In genomic region chr12:53204351-53204750, GRCh38 we compare ENCODE assay signal across 23 cellular contexts. TPM values are rescaled to one million over a fixed set of nuclear protein-coding genes. Genes with fewer than 3 reads are reported as not detected.
DNase-seq lines count a peak whose midpoint lies in the region; ATAC-seq and TF ChIP-seq lines count a peak whose summit lies in the region.
"Had no signal": no experiment of that assay in that cellular context is flagged by ENCODE, and none has a peak within 500 bp of the region (broad histone marks: within the 10 kb centered on the region; RNA-seq: fewer than 3 reads in every experiment).

No MANE protein-coding gene starts in this region.

- H4K20me1 ChIP-seq in Karpas-422 (ENCODE audit: insufficient read depth, low read depth, low read length), result no peaks in the 10 kb centered on the region

- H3K9ac ChIP-seq in Karpas-422 (ENCODE audit: low read length), result no peak overlapping the region

- H3K4me3 Mint-ChIP-seq in activated CD8-positive, alpha-beta memory T cell treated with anti-CD3 and anti-CD28 coated beads, Interleukin-2, amount 10 ng/mL, durations not matched to agents 7 days and 5 days, result peak overlapping the region; percentile 91
- peak overlapping the region; percentile 29 for H3K4me3 Mint-ChIP-seq in activated T-helper 1 cell treated with anti-CD3 and anti-CD28 coated beads, Interleukin-12 subunit alpha, Interleukin-12 subunit beta, Interleukin-2, Interleukin-4 antibody, amounts not matched to agents 30 ng/mL and 10 ng/mL and 1 ng/mL, durations not matched to agents 14 hours and 24 hours and 36 hours
- H3K4me3 Mint-ChIP-seq in natural killer cell, result peak overlapping the region; percentile 29

- H3K4me1 ChIP-seq in Karpas-422 (ENCODE audit: low read length) (peaks cover 90% of the 10 kb centered on the region), esophagus squamous epithelium (peaks cover 10 to 52% (median 12%) of the 10 kb centered on the region in 3 donors)
- H3K4me1 ChIP-seq: breast epithelium, Caco-2 had no signal

- H3K27ac ChIP-seq in Karpas-422 (ENCODE audit: low read length) (peak overlapping the region; percentile 91; the same call in 1 of the 2 replicates), esophagus squamous epithelium (no peak overlapping the region)
- H3K27ac ChIP-seq: breast epithelium, dorsolateral prefrontal cortex, esophagus muscularis mucosa, left ventricle myocardium inferior, PC-9, SK-N-MC, vagina had no signal

- no peaks in the 10 kb centered on the region for H3K27me3 ChIP-seq in Karpas-422 (ENCODE audit: low read length)
- no peaks in the 10 kb centered on the region for H3K27me3 ChIP-seq in esophagus squamous epithelium
- H3K27me3 ChIP-seq: breast epithelium, dorsolateral prefrontal cortex, esophagus muscularis mucosa, vagina had no signal

- H3K27ac Mint-ChIP-seq in activated CD8-positive, alpha-beta memory T cell treated with anti-CD3 and anti-CD28 coated beads, Interleukin-2, amount 10 ng/mL, durations not matched to agents 7 days and 5 days, result peak overlapping the region; percentile 61
- H3K27ac Mint-ChIP-seq in activated T-helper 1 cell treated with anti-CD3 and anti-CD28 coated beads, Interleukin-12 subunit alpha, Interleukin-12 subunit beta, Interleukin-2, Interleukin-4 antibody, amounts not matched to agents 30 ng/mL and 10 ng/mL and 1 ng/mL, durations not matched to agents 14 hours and 24 hours and 36 hours, result peak overlapping the region; percentile 9
- no peak overlapping the region for H3K27ac Mint-ChIP-seq in natural killer cell

- H3K4me3 ChIP-seq in Karpas-422 (ENCODE audit: low read length) (no peak overlapping the region), esophagus squamous epithelium (no peak overlapping the region)
- H3K4me3 ChIP-seq: breast epithelium, dorsolateral prefrontal cortex, esophagus muscularis mucosa, left ventricle myocardium inferior, mucosa of descending colon, PC-9, SK-N-MC, vagina had no signal

- WGBS in esophagus squamous epithelium, 2 donors, result 89 to 91% methylated on average over 1 of the region's 1 CpG

- TF ChIP-seq POLR2A in esophagus squamous epithelium (IDR thresholded peaks at IDR 0.05), result no peak

- peaks cover 58% of the 10 kb centered on the region for H3K79me2 ChIP-seq in Karpas-422 (ENCODE audit: low read length)

- H3K9me2 ChIP-seq in Karpas-422 (replicated peaks; ENCODE audit: insufficient read depth, low read length), result no peaks in the 10 kb centered on the region

- CTCF ChIA-PET in activated CD8-positive, alpha-beta memory T cell treated with anti-CD3 and anti-CD28 coated beads, Interleukin-2, amount 10 ng/mL, durations not matched to agents 7 days and 5 days (lab: Charles Lee), result interaction anchor here (0.7 to 19.8 kb wide), 7 partner anchors 14 to 119 kb away, joined by 3 to 294 read pairs (median 16); partner anchors contain the start of genes AAAS and ESPL1

- H3K9me3 Mint-ChIP-seq in activated CD8-positive, alpha-beta memory T cell treated with anti-CD3 and anti-CD28 coated beads, Interleukin-2, amount 10 ng/mL, durations not matched to agents 7 days and 5 days (ENCODE audit: low read depth), result no peaks in the 10 kb centered on the region
- no peaks in the 10 kb centered on the region for H3K9me3 Mint-ChIP-seq in activated T-helper 1 cell treated with anti-CD3 and anti-CD28 coated beads, Interleukin-12 subunit alpha, Interleukin-12 subunit beta, Interleukin-2, Interleukin-4 antibody, amounts not matched to agents 30 ng/mL and 10 ng/mL and 1 ng/mL, durations not matched to agents 14 hours and 24 hours and 36 hours
- H3K9me3 Mint-ChIP-seq in natural killer cell, result no peaks in the 10 kb centered on the region

- H3K4me2 ChIP-seq in Karpas-422 (ENCODE audit: low read depth, low read length, poor library complexity, severe bottlenecking), result peak overlapping the region; percentile 93
- H3K4me2 ChIP-seq: PC-9 had no signal

- peaks cover 76% of the 10 kb centered on the region for H3K4me1 Mint-ChIP-seq in activated CD8-positive, alpha-beta memory T cell treated with anti-CD3 and anti-CD28 coated beads, Interleukin-2, amount 10 ng/mL, durations not matched to agents 7 days and 5 days
- H3K4me1 Mint-ChIP-seq in activated T-helper 1 cell treated with anti-CD3 and anti-CD28 coated beads, Interleukin-12 subunit alpha, Interleukin-12 subunit beta, Interleukin-2, Interleukin-4 antibody, amounts not matched to agents 30 ng/mL and 10 ng/mL and 1 ng/mL, durations not matched to agents 14 hours and 24 hours and 36 hours (ENCODE audit: low read depth), result peaks cover 79% of the 10 kb centered on the region
- peaks cover 70 to 80% of the 10 kb centered on the region in 2 donors for H3K4me1 Mint-ChIP-seq in natural killer cell

- H3K27me3 Mint-ChIP-seq in activated CD8-positive, alpha-beta memory T cell treated with anti-CD3 and anti-CD28 coated beads, Interleukin-2, amount 10 ng/mL, durations not matched to agents 7 days and 5 days, result no peaks in the 10 kb centered on the region
- no peaks in the 10 kb centered on the region for H3K27me3 Mint-ChIP-seq in activated T-helper 1 cell treated with anti-CD3 and anti-CD28 coated beads, Interleukin-12 subunit alpha, Interleukin-12 subunit beta, Interleukin-2, Interleukin-4 antibody, amounts not matched to agents 30 ng/mL and 10 ng/mL and 1 ng/mL, durations not matched to agents 14 hours and 24 hours and 36 hours (ENCODE audit: insufficient read depth)
- no peaks in the 10 kb centered on the region for H3K27me3 Mint-ChIP-seq in natural killer cell (ENCODE audit: low read depth in 2 of 2)

- H3K9me3 ChIP-seq in Karpas-422 (ENCODE audit: low read length) (no peaks in the 10 kb centered on the region), esophagus squamous epithelium (no peaks in the 10 kb centered on the region)
- H3K9me3 ChIP-seq: breast epithelium, Caco-2, esophagus muscularis mucosa, left ventricle myocardium inferior, mucosa of descending colon, vagina had no signal

- no peak overlapping the region for H2AFZ ChIP-seq in Karpas-422 (ENCODE audit: low read length)
- H2AFZ ChIP-seq: PC-9 had no signal

- H3K36me3 ChIP-seq in Karpas-422 (ENCODE audit: insufficient read depth, low read length), result peaks cover 12% of the 10 kb centered on the region
- H3K36me3 ChIP-seq in esophagus squamous epithelium, result peaks cover 0 to 4% (median 0%) of the 10 kb centered on the region in 3 donors
- H3K36me3 ChIP-seq: breast epithelium, esophagus muscularis mucosa, left ventricle myocardium inferior, vagina had no signal

- intact Hi-C loops in activated T-helper 1 cell treated with anti-CD3 and anti-CD28 coated beads, Interleukin-12 subunit alpha, Interleukin-12 subunit beta, Interleukin-2, Interleukin-4 antibody, amounts not matched to agents 30 ng/mL and 10 ng/mL and 1 ng/mL, durations not matched to agents 14 hours and 24 hours and 36 hours (cut with micrococcal nuclease), result no loop called here
- intact Hi-C loops in natural killer cell (cut with micrococcal nuclease) (loop anchor here (10.0 kb wide), 1 partner anchor 300 kb away; the partner anchor contains the start of genes NPFF and TARBP2), esophagus squamous epithelium (cut with DNase I) (no loop called here)

- DNase-seq in activated CD8-positive, alpha-beta memory T cell treated with anti-CD3 and anti-CD28 coated beads, Interleukin-2, amount 10 ng/mL, durations not matched to agents 7 days and 5 days, result no peak
- DNase-seq in activated CD8-positive, alpha-beta memory T cell treated with anti-CD3 and anti-CD28 coated beads, Interleukin-2, amount 50 U/mL, for 4 hours, result no peak
- DNase-seq in Karpas-422 (no peak), natural killer cell (no peak), GM19240 (ENCODE audit: insufficient read length, low spot score) (no peak), esophagus squamous epithelium (lab: John Stamatoyannopoulos, UW) (no peak)
- DNase-seq in activated T-helper 1 cell treated with anti-CD3 and anti-CD28 coated beads, Interleukin-12 subunit alpha, Interleukin-12 subunit beta, Interleukin-2, Interleukin-4 antibody, amounts not matched to agents 30 ng/mL and 10 ng/mL and 1 ng/mL, durations not matched to agents 14 hours and 24 hours and 36 hours (ENCODE audit: low spot score), result no peak
- DNase-seq: activated naive CD4-positive, alpha-beta T cell treated with anti-CD3 and anti-CD28 coated beads, Interleukin-2, amount 50 U/mL, for 16 hours; Caco-2; dorsolateral prefrontal cortex; left ventricle myocardium inferior; mucosa of descending colon; NCI-H1092; NCI-H526; occipital lobe; PC-9; right cardiac atrium had no signal

- TF ChIP-seq CTCF in natural killer cell (IDR thresholded peaks at IDR 0.05), result no peak
- TF ChIP-seq CTCF in esophagus squamous epithelium (IDR thresholded peaks at IDR 0.05), result no peak

- H3K36me3 Mint-ChIP-seq in activated CD8-positive, alpha-beta memory T cell treated with anti-CD3 and anti-CD28 coated beads, Interleukin-2, amount 10 ng/mL, durations not matched to agents 7 days and 5 days, result peaks cover 57% of the 10 kb centered on the region
- peaks cover 36% of the 10 kb centered on the region for H3K36me3 Mint-ChIP-seq in activated T-helper 1 cell treated with anti-CD3 and anti-CD28 coated beads, Interleukin-12 subunit alpha, Interleukin-12 subunit beta, Interleukin-2, Interleukin-4 antibody, amounts not matched to agents 30 ng/mL and 10 ng/mL and 1 ng/mL, durations not matched to agents 14 hours and 24 hours and 36 hours (ENCODE audit: low read depth)
- H3K36me3 Mint-ChIP-seq in natural killer cell, result peaks cover 6% of the 10 kb centered on the region

- no peak for ATAC-seq in activated CD8-positive, alpha-beta memory T cell treated with anti-CD3 and anti-CD28 coated beads, Interleukin-2, amount 10 ng/mL, durations not matched to agents 7 days and 5 days
- ATAC-seq in natural killer cell (no peak), HG03565 (IDR thresholded peaks at IDR 0.05; ENCODE audit: unreplicated experiment) (no peak)
- ATAC-seq: HepG2, mucosa of descending colon, right cardiac atrium had no signal

RNA-seq across cellular contexts. Expression of gene ITGB7, which starts 2.7 kb away (rescaled TPM):
- total RNA-seq in activated CD8-positive, alpha-beta memory T cell treated with anti-CD3 and anti-CD28 coated beads, Interleukin-2, amount 10 ng/mL, durations not matched to agents 7 days and 5 days, result 100 to 1,000 TPM; 567 to 729 TPM
- total RNA-seq in Karpas-422 (2014; rRNA removed; shearing (Covaris generic); ENCODE audit: low replicate concordance), result 124 and 159 TPM in 2 replicates
- total RNA-seq in activated T-helper 1 cell treated with anti-CD3 and anti-CD28 coated beads, Interleukin-12 subunit alpha, Interleukin-12 subunit beta, Interleukin-2, Interleukin-4 antibody, amounts not matched to agents 30 ng/mL and 10 ng/mL and 1 ng/mL, durations not matched to agents 14 hours and 24 hours and 36 hours, result 258 and 266 TPM in 2 replicates
- 100 to 1,000 TPM; 329 to 441 (median 439) TPM for total RNA-seq in natural killer cell
- 1 to 10 TPM; 4.2 to 7.2 (median 5.9) TPM for total RNA-seq in esophagus squamous epithelium
- total RNA-seq: occipital lobe had no signal

RNA-seq across cellular contexts. Expression of gene CSAD, which starts 23.6 kb away (rescaled TPM):
- 10 to 100 TPM; 19.6 to 28.1 TPM for total RNA-seq in activated CD8-positive, alpha-beta memory T cell treated with anti-CD3 and anti-CD28 coated beads, Interleukin-2, amount 10 ng/mL, durations not matched to agents 7 days and 5 days
- total RNA-seq in Karpas-422 (2014; rRNA removed; shearing (Covaris generic); ENCODE audit: low replicate concordance), result 13.1 and 19.2 TPM in 2 replicates
- total RNA-seq in activated T-helper 1 cell treated with anti-CD3 and anti-CD28 coated beads, Interleukin-12 subunit alpha, Interleukin-12 subunit beta, Interleukin-2, Interleukin-4 antibody, amounts not matched to agents 30 ng/mL and 10 ng/mL and 1 ng/mL, durations not matched to agents 14 hours and 24 hours and 36 hours, result 21.7 and 22.6 TPM in 2 replicates
- 10 to 100 TPM; 50.8 to 54.4 (median 53.0) TPM for total RNA-seq in natural killer cell
- total RNA-seq in esophagus squamous epithelium, result 10 to 100 TPM; 11.4 to 30.5 (median 15.7) TPM

RNA-seq across cellular contexts. Expression of gene ZNF740, which starts 23.8 kb away (rescaled TPM):
- total RNA-seq in activated CD8-positive, alpha-beta memory T cell treated with anti-CD3 and anti-CD28 coated beads, Interleukin-2, amount 10 ng/mL, durations not matched to agents 7 days and 5 days, result 10 to 100 TPM; 35.8 to 47.0 TPM
- total RNA-seq in Karpas-422 (2014; rRNA removed; shearing (Covaris generic); ENCODE audit: low replicate concordance), result 24.0 and 30.6 TPM in 2 replicates
- total RNA-seq in activated T-helper 1 cell treated with anti-CD3 and anti-CD28 coated beads, Interleukin-12 subunit alpha, Interleukin-12 subunit beta, Interleukin-2, Interleukin-4 antibody, amounts not matched to agents 30 ng/mL and 10 ng/mL and 1 ng/mL, durations not matched to agents 14 hours and 24 hours and 36 hours, result 48.1 and 52.8 TPM in 2 replicates
- total RNA-seq in natural killer cell (10 to 100 TPM; 37.1 to 65.9 (median 45.3) TPM), esophagus squamous epithelium (10 to 100 TPM in 2 of 4 donors, 1 to 10 TPM in 2; 6.9 to 21.2 (median 9.8) TPM)

RNA-seq across cellular contexts. Expression of gene RARG, which starts 27.7 kb away (rescaled TPM):
- 10 to 100 TPM; 29.4 to 38.8 TPM for total RNA-seq in activated CD8-positive, alpha-beta memory T cell treated with anti-CD3 and anti-CD28 coated beads, Interleukin-2, amount 10 ng/mL, durations not matched to agents 7 days and 5 days
- total RNA-seq in Karpas-422 (2014; rRNA removed; shearing (Covaris generic); ENCODE audit: low replicate concordance), result 1.7 and 6.5 TPM in 2 replicates
- total RNA-seq in activated T-helper 1 cell treated with anti-CD3 and anti-CD28 coated beads, Interleukin-12 subunit alpha, Interleukin-12 subunit beta, Interleukin-2, Interleukin-4 antibody, amounts not matched to agents 30 ng/mL and 10 ng/mL and 1 ng/mL, durations not matched to agents 14 hours and 24 hours and 36 hours, result 58.6 and 61.6 TPM in 2 replicates
- total RNA-seq in natural killer cell (10 to 100 TPM; 24.0 to 30.6 (median 27.5) TPM), esophagus squamous epithelium (100 to 1,000 TPM in 3 of 4 donors, 10 to 100 TPM in 1; 98.0 to 171 (median 125) TPM)

Comparison
In these comparisons a context has a peak if more than half of its experiments do, and no peak if none do; other contexts are left out.
1. H3K27ac Mint-ChIP-seq: peak in activated CD8-positive, alpha-beta memory T cell treated with anti-CD3 and anti-CD28 coated beads, Interleukin-2, amount 10 ng/mL, durations not matched to agents 7 days and 5 days (single experiment) and activated T-helper 1 cell treated with anti-CD3 and anti-CD28 coated beads, Interleukin-12 subunit alpha, Interleukin-12 subunit beta, Interleukin-2, Interleukin-4 antibody, amounts not matched to agents 30 ng/mL and 10 ng/mL and 1 ng/mL, durations not matched to agents 14 hours and 24 hours and 36 hours (single experiment); none in natural killer cell (0 of 2).
2. H3K4me3 Mint-ChIP-seq: peak in every context shown above with its lines; median percentile 91 in activated CD8-positive, alpha-beta memory T cell treated with anti-CD3 and anti-CD28 coated beads, Interleukin-2, amount 10 ng/mL, durations not matched to agents 7 days and 5 days; 29 in activated T-helper 1 cell treated with anti-CD3 and anti-CD28 coated beads, Interleukin-12 subunit alpha, Interleukin-12 subunit beta, Interleukin-2, Interleukin-4 antibody, amounts not matched to agents 30 ng/mL and 10 ng/mL and 1 ng/mL, durations not matched to agents 14 hours and 24 hours and 36 hours; 29 in natural killer cell.
3. RNA of gene ITGB7, which starts 2.7 kb away (total RNA-seq): 567 to 729 TPM in activated CD8-positive, alpha-beta memory T cell treated with anti-CD3 and anti-CD28 coated beads, Interleukin-2, amount 10 ng/mL, durations not matched to agents 7 days and 5 days, 329 to 441 TPM in natural killer cell, 258 to 266 TPM in activated T-helper 1 cell treated with anti-CD3 and anti-CD28 coated beads, Interleukin-12 subunit alpha, Interleukin-12 subunit beta, Interleukin-2, Interleukin-4 antibody, amounts not matched to agents 30 ng/mL and 10 ng/mL and 1 ng/mL, durations not matched to agents 14 hours and 24 hours and 36 hours and 124 to 159 TPM in Karpas-422; 4.2 to 7.2 TPM in esophagus squamous epithelium; every median in the first group is over 10 times any median in the second.